Comparison of ENCODE assay signal across 1 cellular context in genomic region chr5:134856465-134856864, GRCh38.
TF ChIP-seq lines count a peak whose summit lies in the region.

No MANE protein-coding gene starts in this region.

TF ChIP-seq in HEK293, 187 proteins besides CTCF, POLR2A, EP300 and RAD21 (continued from another document):
- TF ChIP-seq, protein P1, sequence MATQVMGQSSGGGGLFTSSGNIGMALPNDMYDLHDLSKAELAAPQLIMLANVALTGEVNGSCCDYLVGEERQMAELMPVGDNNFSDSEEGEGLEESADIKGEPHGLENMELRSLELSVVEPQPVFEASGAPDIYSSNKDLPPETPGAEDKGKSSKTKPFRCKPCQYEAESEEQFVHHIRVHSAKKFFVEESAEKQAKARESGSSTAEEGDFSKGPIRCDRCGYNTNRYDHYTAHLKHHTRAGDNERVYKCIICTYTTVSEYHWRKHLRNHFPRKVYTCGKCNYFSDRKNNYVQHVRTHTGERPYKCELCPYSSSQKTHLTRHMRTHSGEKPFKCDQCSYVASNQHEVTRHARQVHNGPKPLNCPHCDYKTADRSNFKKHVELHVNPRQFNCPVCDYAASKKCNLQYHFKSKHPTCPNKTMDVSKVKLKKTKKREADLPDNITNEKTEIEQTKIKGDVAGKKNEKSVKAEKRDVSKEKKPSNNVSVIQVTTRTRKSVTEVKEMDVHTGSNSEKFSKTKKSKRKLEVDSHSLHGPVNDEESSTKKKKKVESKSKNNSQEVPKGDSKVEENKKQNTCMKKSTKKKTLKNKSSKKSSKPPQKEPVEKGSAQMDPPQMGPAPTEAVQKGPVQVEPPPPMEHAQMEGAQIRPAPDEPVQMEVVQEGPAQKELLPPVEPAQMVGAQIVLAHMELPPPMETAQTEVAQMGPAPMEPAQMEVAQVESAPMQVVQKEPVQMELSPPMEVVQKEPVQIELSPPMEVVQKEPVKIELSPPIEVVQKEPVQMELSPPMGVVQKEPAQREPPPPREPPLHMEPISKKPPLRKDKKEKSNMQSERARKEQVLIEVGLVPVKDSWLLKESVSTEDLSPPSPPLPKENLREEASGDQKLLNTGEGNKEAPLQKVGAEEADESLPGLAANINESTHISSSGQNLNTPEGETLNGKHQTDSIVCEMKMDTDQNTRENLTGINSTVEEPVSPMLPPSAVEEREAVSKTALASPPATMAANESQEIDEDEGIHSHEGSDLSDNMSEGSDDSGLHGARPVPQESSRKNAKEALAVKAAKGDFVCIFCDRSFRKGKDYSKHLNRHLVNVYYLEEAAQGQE (tag by site-specific recombination; IDR thresholded peaks at IDR 0.05) = 0 out of 2 replicates have a peak, but pooled peaks have one; percentile 17
- peak; percentile 62; the same call in 1 of the 2 replicates for TF ChIP-seq ZNF518A (tag by site-specific recombination; conservative IDR thresholded peaks at IDR 0.05; ENCODE audit: low read depth)
- 0 out of 2 replicates have a peak, but pooled peaks have one; percentile 12 for TF ChIP-seq KLF1 (tag by site-specific recombination; IDR thresholded peaks at IDR 0.05)
- 0 out of 2 replicates have a peak, but pooled peaks have one; percentile 15 for TF ChIP-seq ZNF560 (tag by site-specific recombination; IDR thresholded peaks at IDR 0.05; ENCODE audit: borderline replicate concordance)
- peak; percentile 33; the same call in 1 of the 2 replicates for TF ChIP-seq ZNF555 (tag by site-specific recombination; conservative IDR thresholded peaks at IDR 0.05)
- peak; percentile 75; the same call in 1 of the 2 replicates for TF ChIP-seq ZNF394 (tag by site-specific recombination; IDR thresholded peaks at IDR 0.05; ENCODE audit: borderline replicate concordance)
- peak; percentile 39; the same call in 1 of the 2 replicates for TF ChIP-seq ZNF558 (tag by site-specific recombination; IDR thresholded peaks at IDR 0.05)
